1 cellular context compared by ENCODE assay signal in the genomic region with DNA sequence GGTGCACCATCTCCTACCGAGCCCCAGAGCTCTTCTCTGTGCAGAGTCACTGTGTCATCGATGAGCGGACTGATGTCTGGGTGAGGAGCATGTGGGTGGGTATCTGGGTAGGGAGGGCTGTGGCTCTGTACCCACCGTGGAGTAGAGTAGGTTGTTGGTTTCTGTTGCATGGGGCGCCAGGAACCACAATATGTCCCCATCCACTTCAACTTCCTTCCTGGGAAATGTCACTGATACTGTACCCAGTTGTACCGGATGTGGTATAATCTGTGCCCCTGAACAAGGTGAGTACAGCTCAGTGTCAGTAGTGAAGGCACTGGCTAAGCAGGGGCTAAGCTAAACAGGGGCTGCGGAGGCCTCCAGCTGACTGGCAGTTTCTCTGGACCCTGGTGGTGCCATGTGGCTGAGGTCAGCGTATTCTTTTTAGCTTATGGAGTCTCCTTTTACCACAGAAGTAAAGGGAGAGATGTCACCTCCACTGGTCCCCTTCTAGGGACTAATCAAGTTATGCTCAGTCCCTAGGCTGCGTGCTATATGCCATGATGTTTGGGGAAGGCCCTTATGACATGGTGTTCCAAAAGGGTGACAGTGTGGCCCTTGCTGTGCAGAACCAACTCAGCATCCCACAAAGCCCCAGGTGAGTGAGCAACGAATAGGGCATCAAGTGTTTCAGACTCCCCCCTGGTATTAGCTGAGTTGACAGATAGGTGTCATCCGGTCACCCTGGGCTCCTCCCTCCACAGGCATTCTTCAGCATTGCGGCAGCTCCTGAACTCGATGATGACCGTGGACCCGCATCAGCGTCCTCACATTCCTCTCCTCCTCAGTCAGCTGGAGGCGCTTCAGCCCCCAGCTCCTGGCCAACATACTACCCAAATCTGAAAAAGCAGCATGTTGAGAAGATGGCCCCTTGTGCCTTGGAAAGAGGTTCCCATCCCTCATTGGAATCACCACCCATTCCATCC.
A peak's percentile ranks its signal among the peaks of the same experiment; 100 is the strongest.
TF ChIP-seq lines count a peak whose summit lies in the region.

No MANE protein-coding gene starts in this region.

TF ChIP-seq in A549, 52 proteins besides CTCF, POLR2A, EP300 and RAD21 (continued from another document):
- TF ChIP-seq, protein P1, sequence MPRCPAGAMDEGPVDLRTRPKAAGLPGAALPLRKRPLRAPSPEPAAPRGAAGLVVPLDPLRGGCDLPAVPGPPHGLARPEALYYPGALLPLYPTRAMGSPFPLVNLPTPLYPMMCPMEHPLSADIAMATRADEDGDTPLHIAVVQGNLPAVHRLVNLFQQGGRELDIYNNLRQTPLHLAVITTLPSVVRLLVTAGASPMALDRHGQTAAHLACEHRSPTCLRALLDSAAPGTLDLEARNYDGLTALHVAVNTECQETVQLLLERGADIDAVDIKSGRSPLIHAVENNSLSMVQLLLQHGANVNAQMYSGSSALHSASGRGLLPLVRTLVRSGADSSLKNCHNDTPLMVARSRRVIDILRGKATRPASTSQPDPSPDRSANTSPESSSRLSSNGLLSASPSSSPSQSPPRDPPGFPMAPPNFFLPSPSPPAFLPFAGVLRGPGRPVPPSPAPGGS (IDR thresholded peaks at IDR 0.05): 0 out of 3 replicates have a peak, but pooled peaks have one; percentile 23
- TF ChIP-seq RARB (CRISPR knock-in tag; IDR thresholded peaks at IDR 0.05): no peak
- TF ChIP-seq MAFK (IDR thresholded peaks at IDR 0.05; ENCODE audit: partially characterized antibody): peak; percentile 75
- no peak for TF ChIP-seq ZNF302 (CRISPR knock-in tag; IDR thresholded peaks at IDR 0.05)
- TF ChIP-seq RNF2 (IDR thresholded peaks at IDR 0.05; ENCODE audit: borderline replicate concordance, low read depth): no peak
TF ChIP-seq in A549: peak in this region for 3.
